In the genomic region with DNA sequence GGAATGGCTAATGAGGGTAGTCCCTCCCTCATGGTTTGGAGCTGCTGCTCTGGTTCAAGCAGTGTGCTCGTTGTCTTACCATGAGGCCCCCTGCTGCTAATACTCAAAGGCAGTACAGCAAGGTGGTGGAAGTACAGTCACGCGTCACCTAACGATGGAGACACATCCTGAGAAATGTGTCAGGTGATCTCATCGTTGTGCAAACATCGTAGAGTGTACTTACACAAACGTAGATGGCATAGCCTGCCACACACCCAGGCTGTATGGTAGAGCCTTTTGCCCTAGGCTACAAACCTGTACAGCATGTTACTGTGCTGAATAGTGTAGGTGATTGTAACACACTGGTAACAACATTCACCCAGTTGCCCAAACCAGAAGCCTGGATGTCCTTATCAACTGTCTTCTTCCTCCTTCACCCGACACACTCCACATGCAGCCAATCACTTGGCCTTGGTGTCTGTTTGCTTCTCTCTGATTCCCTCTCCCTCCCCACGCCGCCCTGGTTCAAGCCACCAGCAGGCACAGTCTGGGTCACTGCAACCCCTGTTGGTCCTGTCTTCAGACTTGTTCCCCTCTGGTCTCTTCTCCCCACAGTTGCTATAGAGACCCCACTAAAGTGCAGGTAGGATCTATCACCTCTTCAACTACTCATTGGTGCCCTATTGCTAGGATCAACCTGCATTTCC, we compare ENCODE assay signal across 2 cellular contexts.
TF ChIP-seq lines count a peak whose summit lies in the region.

No MANE protein-coding gene starts in this region.

TF ChIP-seq in HEK293, 187 proteins besides CTCF, POLR2A, EP300 and RAD21 (continued from another document):
- TF ChIP-seq PRDM1 (tag by site-specific recombination; IDR thresholded peaks at IDR 0.05) (no peak), ZBTB6 (tag by site-specific recombination; IDR thresholded peaks at IDR 0.05) (peak; percentile 37; the same call in 1 of the 2 replicates), ZNF133 (tag by site-specific recombination; IDR thresholded peaks at IDR 0.05) (no peak), ZNF549 (tag by site-specific recombination; IDR thresholded peaks at IDR 0.05) (no peak), KLF17 (tag by site-specific recombination; IDR thresholded peaks at IDR 0.05) (no peak), ZNF16 (tag by site-specific recombination; IDR thresholded peaks at IDR 0.05; ENCODE audit: low read depth) (no peak)
- TF ChIP-seq, protein P1, sequence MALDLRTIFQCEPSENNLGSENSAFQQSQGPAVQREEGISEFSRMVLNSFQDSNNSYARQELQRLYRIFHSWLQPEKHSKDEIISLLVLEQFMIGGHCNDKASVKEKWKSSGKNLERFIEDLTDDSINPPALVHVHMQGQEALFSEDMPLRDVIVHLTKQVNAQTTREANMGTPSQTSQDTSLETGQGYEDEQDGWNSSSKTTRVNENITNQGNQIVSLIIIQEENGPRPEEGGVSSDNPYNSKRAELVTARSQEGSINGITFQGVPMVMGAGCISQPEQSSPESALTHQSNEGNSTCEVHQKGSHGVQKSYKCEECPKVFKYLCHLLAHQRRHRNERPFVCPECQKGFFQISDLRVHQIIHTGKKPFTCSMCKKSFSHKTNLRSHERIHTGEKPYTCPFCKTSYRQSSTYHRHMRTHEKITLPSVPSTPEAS (tag by site-specific recombination; IDR thresholded peaks at IDR 0.05): peak; percentile 9; the same call in 1 of the 2 replicates
- TF ChIP-seq, protein P2, sequence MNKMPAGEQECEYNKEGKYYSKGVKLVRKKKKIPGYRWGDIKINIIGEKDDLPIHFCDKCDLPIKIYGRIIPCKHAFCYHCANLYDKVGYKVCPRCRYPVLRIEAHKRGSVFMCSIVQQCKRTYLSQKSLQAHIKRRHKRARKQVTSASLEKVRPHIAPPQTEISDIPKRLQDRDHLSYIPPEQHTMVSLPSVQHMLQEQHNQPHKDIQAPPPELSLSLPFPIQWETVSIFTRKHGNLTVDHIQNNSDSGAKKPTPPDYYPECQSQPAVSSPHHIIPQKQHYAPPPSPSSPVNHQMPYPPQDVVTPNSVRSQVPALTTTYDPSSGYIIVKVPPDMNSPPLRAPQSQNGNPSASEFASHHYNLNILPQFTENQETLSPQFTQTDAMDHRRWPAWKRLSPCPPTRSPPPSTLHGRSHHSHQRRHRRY (tag by site-specific recombination; IDR thresholded peaks at IDR 0.05): no peak
TF ChIP-seq in HEK293: peak in this region for 7.

TF ChIP-seq in SK-N-SH treated with all-trans-retinoic acid at 6 μM for 48 hours, 23 proteins besides CTCF, POLR2A, EP300 and RAD21 (continued from another document):
- TF ChIP-seq CREB5 (CRISPR knock-in tag; IDR thresholded peaks at IDR 0.05; ENCODE audit: low read depth): no peak
- TF ChIP-seq PATZ1 (CRISPR knock-in tag; IDR thresholded peaks at IDR 0.05; ENCODE audit: borderline replicate concordance): no peak
- no peak for TF ChIP-seq ZNF8 (CRISPR knock-in tag; IDR thresholded peaks at IDR 0.05)
- TF ChIP-seq BACH2 (CRISPR knock-in tag; IDR thresholded peaks at IDR 0.05; ENCODE audit: borderline replicate concordance): no peak
- TF ChIP-seq ARNTL (CRISPR knock-in tag; IDR thresholded peaks at IDR 0.05; ENCODE audit: borderline replicate concordance, low read depth): no peak
- TF ChIP-seq ISL1 (CRISPR knock-in tag; IDR thresholded peaks at IDR 0.05): no peak
- no peak for TF ChIP-seq ZC3H10 (CRISPR knock-in tag; IDR thresholded peaks at IDR 0.05)
- TF ChIP-seq SNAI2 (CRISPR knock-in tag; IDR thresholded peaks at IDR 0.05): no peak
- TF ChIP-seq ESRRG (CRISPR knock-in tag; IDR thresholded peaks at IDR 0.05): no peak
- no peak for TF ChIP-seq TOX (CRISPR knock-in tag; IDR thresholded peaks at IDR 0.05; ENCODE audit: borderline replicate concordance)
- TF ChIP-seq TCF4 (CRISPR knock-in tag; IDR thresholded peaks at IDR 0.05; ENCODE audit: borderline replicate concordance): no peak
- no peak for TF ChIP-seq OSR1 (CRISPR knock-in tag; IDR thresholded peaks at IDR 0.05)
TF ChIP-seq in SK-N-SH treated with all-trans-retinoic acid at 6 μM for 48 hours: peak in this region for 0.
